In the genomic region with DNA sequence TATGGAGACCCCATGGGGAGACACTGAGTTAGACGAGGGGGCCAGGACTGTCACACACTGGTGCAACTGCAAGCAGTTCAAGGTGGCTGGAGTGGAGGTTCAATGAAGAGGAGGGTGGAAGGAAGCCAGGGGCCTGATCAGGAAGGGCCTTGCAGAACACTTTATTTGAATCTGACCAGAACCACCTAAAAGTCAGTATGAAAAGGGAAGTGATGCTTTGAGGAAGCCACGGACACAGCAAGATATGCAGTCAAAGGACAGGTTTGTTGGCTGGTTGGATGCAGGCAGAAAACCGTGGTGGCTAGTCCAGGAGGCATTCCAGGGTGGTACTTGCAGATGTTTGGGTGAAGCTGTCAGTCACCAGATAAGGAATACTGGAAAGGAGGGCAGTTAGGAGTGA, we compare ENCODE assay signal across 1 cellular context.
TF ChIP-seq lines count a peak whose summit lies in the region.

No MANE protein-coding gene starts in this region.

TF ChIP-seq in SK-N-SH, 30 proteins besides CTCF, POLR2A, EP300 and RAD21 (continued from another document):
- TF ChIP-seq, protein P1, sequence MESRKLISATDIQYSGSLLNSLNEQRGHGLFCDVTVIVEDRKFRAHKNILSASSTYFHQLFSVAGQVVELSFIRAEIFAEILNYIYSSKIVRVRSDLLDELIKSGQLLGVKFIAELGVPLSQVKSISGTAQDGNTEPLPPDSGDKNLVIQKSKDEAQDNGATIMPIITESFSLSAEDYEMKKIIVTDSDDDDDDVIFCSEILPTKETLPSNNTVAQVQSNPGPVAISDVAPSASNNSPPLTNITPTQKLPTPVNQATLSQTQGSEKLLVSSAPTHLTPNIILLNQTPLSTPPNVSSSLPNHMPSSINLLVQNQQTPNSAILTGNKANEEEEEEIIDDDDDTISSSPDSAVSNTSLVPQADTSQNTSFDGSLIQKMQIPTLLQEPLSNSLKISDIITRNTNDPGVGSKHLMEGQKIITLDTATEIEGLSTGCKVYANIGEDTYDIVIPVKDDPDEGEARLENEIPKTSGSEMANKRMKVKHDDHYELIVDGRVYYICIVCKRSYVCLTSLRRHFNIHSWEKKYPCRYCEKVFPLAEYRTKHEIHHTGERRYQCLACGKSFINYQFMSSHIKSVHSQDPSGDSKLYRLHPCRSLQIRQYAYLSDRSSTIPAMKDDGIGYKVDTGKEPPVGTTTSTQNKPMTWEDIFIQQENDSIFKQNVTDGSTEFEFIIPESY (IDR thresholded peaks at IDR 0.05; ENCODE audit: borderline replicate concordance, low read depth), result no peak
- TF ChIP-seq EZH2phosphoT487 (IDR thresholded peaks at IDR 0.05; ENCODE audit: borderline replicate concordance, low read depth) (no peak), POLR2AphosphoS5 (IDR thresholded peaks at IDR 0.05; ENCODE audit: low read depth, low read length) (no peak), RXRA (IDR thresholded peaks at IDR 0.05; ENCODE audit: borderline replicate concordance, low read depth) (no peak)
- TF ChIP-seq, protein P2, sequence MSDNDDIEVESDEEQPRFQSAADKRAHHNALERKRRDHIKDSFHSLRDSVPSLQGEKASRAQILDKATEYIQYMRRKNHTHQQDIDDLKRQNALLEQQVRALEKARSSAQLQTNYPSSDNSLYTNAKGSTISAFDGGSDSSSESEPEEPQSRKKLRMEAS (IDR thresholded peaks at IDR 0.05; ENCODE audit: low read depth), result no peak
